In the genomic region with DNA sequence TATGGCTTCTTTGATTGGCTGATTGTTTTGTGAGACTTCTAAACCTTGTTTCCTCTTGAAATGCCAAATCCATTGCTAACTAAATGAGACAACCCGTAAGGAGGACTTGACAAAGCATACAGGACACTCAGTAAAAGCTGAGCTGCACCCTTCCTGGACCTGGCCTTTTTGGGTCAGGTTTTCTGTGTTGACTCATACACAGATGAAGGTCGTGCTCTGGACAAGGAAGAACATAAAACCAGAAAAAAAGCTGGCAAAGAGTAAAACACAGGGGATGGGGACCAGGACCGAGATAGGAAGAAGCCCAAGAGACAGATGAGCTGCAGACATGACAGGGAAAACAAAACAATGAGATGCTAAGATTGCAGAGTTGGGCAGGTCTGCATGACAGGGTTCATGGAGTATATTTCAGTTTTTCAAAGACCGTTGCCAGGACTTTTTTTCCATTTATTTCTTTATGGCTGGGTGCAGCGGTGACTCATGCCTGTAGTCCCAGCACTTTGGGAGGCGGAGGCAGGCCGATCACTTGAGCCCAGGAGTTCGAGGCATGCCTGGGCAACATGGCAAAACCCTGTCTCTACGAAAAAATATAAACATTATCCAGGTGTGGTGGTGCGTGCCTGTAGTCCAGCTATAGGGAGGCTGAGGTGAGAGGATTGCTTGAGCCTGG, we compare ENCODE assay signal across 1 cellular context.
TF ChIP-seq lines count a peak whose summit lies in the region.

No MANE protein-coding gene starts in this region.

TF ChIP-seq in HepG2, 621 proteins besides CTCF, POLR2A, EP300 and RAD21 (continued from another document):
- TF ChIP-seq, protein P1, sequence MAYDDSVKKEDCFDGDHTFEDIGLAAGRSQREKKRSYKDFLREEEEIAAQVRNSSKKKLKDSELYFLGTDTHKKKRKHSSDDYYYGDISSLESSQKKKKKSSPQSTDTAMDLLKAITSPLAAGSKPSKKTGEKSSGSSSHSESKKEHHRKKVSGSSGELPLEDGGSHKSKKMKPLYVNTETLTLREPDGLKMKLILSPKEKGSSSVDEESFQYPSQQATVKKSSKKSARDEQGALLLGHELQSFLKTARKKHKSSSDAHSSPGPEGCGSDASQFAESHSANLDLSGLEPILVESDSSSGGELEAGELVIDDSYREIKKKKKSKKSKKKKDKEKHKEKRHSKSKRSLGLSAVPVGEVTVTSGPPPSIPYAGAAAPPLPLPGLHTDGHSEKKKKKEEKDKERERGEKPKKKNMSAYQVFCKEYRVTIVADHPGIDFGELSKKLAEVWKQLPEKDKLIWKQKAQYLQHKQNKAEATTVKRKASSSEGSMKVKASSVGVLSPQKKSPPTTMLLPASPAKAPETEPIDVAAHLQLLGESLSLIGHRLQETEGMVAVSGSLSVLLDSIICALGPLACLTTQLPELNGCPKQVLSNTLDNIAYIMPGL (CRISPR knock-in tag; IDR thresholded peaks at IDR 0.05; ENCODE audit: borderline replicate concordance in 1 of 2, low read depth in 1 of 2), result no peak
- TF ChIP-seq, protein P2, sequence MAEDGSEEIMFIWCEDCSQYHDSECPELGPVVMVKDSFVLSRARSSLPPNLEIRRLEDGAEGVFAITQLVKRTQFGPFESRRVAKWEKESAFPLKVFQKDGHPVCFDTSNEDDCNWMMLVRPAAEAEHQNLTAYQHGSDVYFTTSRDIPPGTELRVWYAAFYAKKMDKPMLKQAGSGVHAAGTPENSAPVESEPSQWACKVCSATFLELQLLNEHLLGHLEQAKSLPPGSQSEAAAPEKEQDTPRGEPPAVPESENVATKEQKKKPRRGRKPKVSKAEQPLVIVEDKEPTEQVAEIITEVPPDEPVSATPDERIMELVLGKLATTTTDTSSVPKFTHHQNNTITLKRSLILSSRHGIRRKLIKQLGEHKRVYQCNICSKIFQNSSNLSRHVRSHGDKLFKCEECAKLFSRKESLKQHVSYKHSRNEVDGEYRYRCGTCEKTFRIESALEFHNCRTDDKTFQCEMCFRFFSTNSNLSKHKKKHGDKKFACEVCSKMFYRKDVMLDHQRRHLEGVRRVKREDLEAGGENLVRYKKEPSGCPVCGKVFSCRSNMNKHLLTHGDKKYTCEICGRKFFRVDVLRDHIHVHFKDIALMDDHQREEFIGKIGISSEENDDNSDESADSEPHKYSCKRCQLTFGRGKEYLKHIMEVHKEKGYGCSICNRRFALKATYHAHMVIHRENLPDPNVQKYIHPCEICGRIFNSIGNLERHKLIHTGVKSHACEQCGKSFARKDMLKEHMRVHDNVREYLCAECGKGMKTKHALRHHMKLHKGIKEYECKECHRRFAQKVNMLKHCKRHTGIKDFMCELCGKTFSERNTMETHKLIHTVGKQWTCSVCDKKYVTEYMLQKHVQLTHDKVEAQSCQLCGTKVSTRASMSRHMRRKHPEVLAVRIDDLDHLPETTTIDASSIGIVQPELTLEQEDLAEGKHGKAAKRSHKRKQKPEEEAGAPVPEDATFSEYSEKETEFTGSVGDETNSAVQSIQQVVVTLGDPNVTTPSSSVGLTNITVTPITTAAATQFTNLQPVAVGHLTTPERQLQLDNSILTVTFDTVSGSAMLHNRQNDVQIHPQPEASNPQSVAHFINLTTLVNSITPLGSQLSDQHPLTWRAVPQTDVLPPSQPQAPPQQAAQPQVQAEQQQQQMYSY (CRISPR knock-in tag; IDR thresholded peaks at IDR 0.05), result no peak
